Comparison of ENCODE assay signal across 3 cellular contexts in genomic region chr2:167289651-167290410, GRCh38.
TF ChIP-seq lines count a peak whose summit lies in the region.

No MANE protein-coding gene starts in this region.

TF ChIP-seq in SK-N-SH treated with all-trans-retinoic acid at 6 μM for 48 hours, 23 proteins besides CTCF, POLR2A, EP300 and RAD21 (continued from another document and continues in another):
- no peak; the same call in 1 of the 2 replicates for TF ChIP-seq RARB (CRISPR knock-in tag; IDR thresholded peaks at IDR 0.05)
- no peak for TF ChIP-seq ZNF70 (CRISPR knock-in tag; IDR thresholded peaks at IDR 0.05)
- no peak for TF ChIP-seq BACH2 (CRISPR knock-in tag; IDR thresholded peaks at IDR 0.05; ENCODE audit: borderline replicate concordance)
- no peak for TF ChIP-seq ISL1 (CRISPR knock-in tag; IDR thresholded peaks at IDR 0.05)
- 0 out of 2 replicates have a peak, but pooled peaks have one; percentile 21 for TF ChIP-seq ZC3H10 (CRISPR knock-in tag; IDR thresholded peaks at IDR 0.05)
- TF ChIP-seq ZFP30 (CRISPR knock-in tag; IDR thresholded peaks at IDR 0.05), result no peak
- TF ChIP-seq ESRRG (CRISPR knock-in tag; IDR thresholded peaks at IDR 0.05), result no peak
- TF ChIP-seq CSDC2 (CRISPR knock-in tag; IDR thresholded peaks at IDR 0.05), result no peak
- TF ChIP-seq ZFP3 (CRISPR knock-in tag; IDR thresholded peaks at IDR 0.05), result no peak
- TF ChIP-seq OSR1 (CRISPR knock-in tag; IDR thresholded peaks at IDR 0.05), result no peak
- TF ChIP-seq, protein P1, sequence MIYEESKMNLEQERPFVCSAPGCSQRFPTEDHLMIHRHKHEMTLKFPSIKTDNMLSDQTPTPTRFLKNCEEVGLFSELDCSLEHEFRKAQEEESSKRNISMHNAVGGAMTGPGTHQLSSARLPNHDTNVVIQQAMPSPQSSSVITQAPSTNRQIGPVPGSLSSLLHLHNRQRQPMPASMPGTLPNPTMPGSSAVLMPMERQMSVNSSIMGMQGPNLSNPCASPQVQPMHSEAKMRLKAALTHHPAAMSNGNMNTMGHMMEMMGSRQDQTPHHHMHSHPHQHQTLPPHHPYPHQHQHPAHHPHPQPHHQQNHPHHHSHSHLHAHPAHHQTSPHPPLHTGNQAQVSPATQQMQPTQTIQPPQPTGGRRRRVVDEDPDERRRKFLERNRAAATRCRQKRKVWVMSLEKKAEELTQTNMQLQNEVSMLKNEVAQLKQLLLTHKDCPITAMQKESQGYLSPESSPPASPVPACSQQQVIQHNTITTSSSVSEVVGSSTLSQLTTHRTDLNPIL (CRISPR knock-in tag; IDR thresholded peaks at IDR 0.05; ENCODE audit: low read depth), result no peak
- no peak for TF ChIP-seq ZNF8 (CRISPR knock-in tag; IDR thresholded peaks at IDR 0.05)
- TF ChIP-seq TOX (CRISPR knock-in tag; IDR thresholded peaks at IDR 0.05; ENCODE audit: borderline replicate concordance), result peak; percentile 93; the same call in 1 of the 2 replicates
- TF ChIP-seq, protein P2, sequence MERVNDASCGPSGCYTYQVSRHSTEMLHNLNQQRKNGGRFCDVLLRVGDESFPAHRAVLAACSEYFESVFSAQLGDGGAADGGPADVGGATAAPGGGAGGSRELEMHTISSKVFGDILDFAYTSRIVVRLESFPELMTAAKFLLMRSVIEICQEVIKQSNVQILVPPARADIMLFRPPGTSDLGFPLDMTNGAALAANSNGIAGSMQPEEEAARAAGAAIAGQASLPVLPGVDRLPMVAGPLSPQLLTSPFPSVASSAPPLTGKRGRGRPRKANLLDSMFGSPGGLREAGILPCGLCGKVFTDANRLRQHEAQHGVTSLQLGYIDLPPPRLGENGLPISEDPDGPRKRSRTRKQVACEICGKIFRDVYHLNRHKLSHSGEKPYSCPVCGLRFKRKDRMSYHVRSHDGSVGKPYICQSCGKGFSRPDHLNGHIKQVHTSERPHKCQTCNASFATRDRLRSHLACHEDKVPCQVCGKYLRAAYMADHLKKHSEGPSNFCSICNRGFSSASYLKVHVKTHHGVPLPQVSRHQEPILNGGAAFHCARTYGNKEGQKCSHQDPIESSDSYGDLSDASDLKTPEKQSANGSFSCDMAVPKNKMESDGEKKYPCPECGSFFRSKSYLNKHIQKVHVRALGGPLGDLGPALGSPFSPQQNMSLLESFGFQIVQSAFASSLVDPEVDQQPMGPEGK (CRISPR knock-in tag; IDR thresholded peaks at IDR 0.05; ENCODE audit: borderline replicate concordance), result peak; percentile 96
- TF ChIP-seq, protein P3, sequence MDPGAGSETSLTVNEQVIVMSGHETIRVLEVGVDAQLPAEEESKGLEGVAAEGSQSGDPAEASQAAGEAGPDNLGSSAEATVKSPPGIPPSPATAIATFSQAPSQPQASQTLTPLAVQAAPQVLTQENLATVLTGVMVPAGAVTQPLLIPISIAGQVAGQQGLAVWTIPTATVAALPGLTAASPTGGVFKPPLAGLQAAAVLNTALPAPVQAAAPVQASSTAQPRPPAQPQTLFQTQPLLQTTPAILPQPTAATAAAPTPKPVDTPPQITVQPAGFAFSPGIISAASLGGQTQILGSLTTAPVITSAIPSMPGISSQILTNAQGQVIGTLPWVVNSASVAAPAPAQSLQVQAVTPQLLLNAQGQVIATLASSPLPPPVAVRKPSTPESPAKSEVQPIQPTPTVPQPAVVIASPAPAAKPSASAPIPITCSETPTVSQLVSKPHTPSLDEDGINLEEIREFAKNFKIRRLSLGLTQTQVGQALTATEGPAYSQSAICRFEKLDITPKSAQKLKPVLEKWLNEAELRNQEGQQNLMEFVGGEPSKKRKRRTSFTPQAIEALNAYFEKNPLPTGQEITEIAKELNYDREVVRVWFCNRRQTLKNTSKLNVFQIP (CRISPR knock-in tag; IDR thresholded peaks at IDR 0.05; ENCODE audit: borderline replicate concordance, low read depth), result no peak

TF ChIP-seq in SK-N-SH, 30 proteins besides CTCF, POLR2A, EP300 and RAD21 (continued from another document):
- TF ChIP-seq PBX3 (IDR thresholded peaks at IDR 0.05), result no peak

TF ChIP-seq in H1, 55 proteins besides CTCF, POLR2A, EP300 and RAD21 (continued from another document):
- TF ChIP-seq KDM4A (IDR thresholded peaks at IDR 0.05; ENCODE audit: low read depth, low read length, severe bottlenecking), result no peak
- no peak for TF ChIP-seq SUZ12 (IDR thresholded peaks at IDR 0.05; ENCODE audit: low read length)
- TF ChIP-seq TBP (IDR thresholded peaks at IDR 0.05; ENCODE audit: low read depth, low read length), result no peak
- no peak for TF ChIP-seq POLR2AphosphoS5 (IDR thresholded peaks at IDR 0.05; ENCODE audit: low read depth, low read length)
- TF ChIP-seq EGR1 (IDR thresholded peaks at IDR 0.05; ENCODE audit: borderline replicate concordance, low read depth, low read length), result no peak
- TF ChIP-seq NANOG (IDR thresholded peaks at IDR 0.05; ENCODE audit: insufficient read depth, low read depth, low read length, poor library complexity, severe bottlenecking), result no peak
- no peak for TF ChIP-seq JUND (IDR thresholded peaks at IDR 0.05; ENCODE audit: low read length)
TF ChIP-seq in H1: peak in this region for 1.
